Comparison of ENCODE assay signal across 8 cellular contexts in genomic region chr6:13711726-13712484, GRCh38. TPM values are rescaled to one million over a fixed set of nuclear protein-coding genes. Genes with fewer than 3 reads are reported as not detected.
DNase-seq lines count a peak whose midpoint lies in the region; ATAC-seq and TF ChIP-seq lines count a peak whose summit lies in the region.

TSS of gene RANBP9 (minus strand) at chr6:13711835. CDS start at chr6:13711505, 330 bp downstream.

- peak within 1 kb of the TSS; percentile 98 for H3K4me3 Mint-ChIP-seq in nephron progenitor cell
- H3K4me3 Mint-ChIP-seq in stimulated activated naive CD8-positive, alpha-beta T cell treated with anti-CD3 and anti-CD28 coated beads, Interleukin-15, amount 100 ng/mL, for 72 hours = peak within 1 kb of the TSS; percentile 89 to 98

- H3K27me3 Mint-ChIP-seq in nephron progenitor cell (ENCODE audit: low read depth, poor library complexity) = peaks cover 6% of the 10 kb centered on the region
- no peaks in the 10 kb centered on the region for H3K27me3 Mint-ChIP-seq in stimulated activated naive CD8-positive, alpha-beta T cell treated with anti-CD3 and anti-CD28 coated beads, Interleukin-15, amount 100 ng/mL, for 72 hours

- H3K4me3 ChIP-seq in LNCaP clone FGC (ENCODE audit: low read depth, low read length) = peak within 1 kb of the TSS; percentile 89
- H3K4me3 ChIP-seq in RWPE2 (ENCODE audit: severe bottlenecking) = peak within 1 kb of the TSS; percentile 99
- H3K4me3 ChIP-seq in fibroblast of the aortic adventitia (ENCODE audit: low read depth, low read length) = peak within 1 kb of the TSS; percentile 85

- H3K27ac ChIP-seq in RWPE2 (ENCODE audit: poor library complexity, severe bottlenecking) = peak within 1 kb of the TSS; percentile 78

- no peaks in the 10 kb centered on the region for H3K27me3 ChIP-seq in RWPE2 (ENCODE audit: insufficient read depth, poor library complexity, severe bottlenecking)

- peaks cover 25% of the 10 kb centered on the region for H3K36me3 Mint-ChIP-seq in nephron progenitor cell (ENCODE audit: low read depth)

- H3K36me3 ChIP-seq in RWPE2 (ENCODE audit: low read depth) = no peaks in the 10 kb centered on the region

- TF ChIP-seq CTCF in LNCaP clone FGC (IDR thresholded peaks at IDR 0.05; ENCODE audit: control insufficient read depth, extremely low read depth, insufficient read depth) (no peak), RWPE2 (IDR thresholded peaks at IDR 0.05; ENCODE audit: poor library complexity, severe bottlenecking) (peak; percentile 19), fibroblast of the aortic adventitia (IDR thresholded peaks at IDR 0.05; ENCODE audit: insufficient read depth, low read length) (no peak), nephron progenitor cell (IDR thresholded peaks at IDR 0.05) (no peak)

- peaks cover 14% of the 10 kb centered on the region for H3K9me3 Mint-ChIP-seq in nephron progenitor cell
- H3K9me3 Mint-ChIP-seq in stimulated activated naive CD8-positive, alpha-beta T cell treated with anti-CD3 and anti-CD28 coated beads, Interleukin-15, amount 100 ng/mL, for 72 hours = no peaks in the 10 kb centered on the region

- H3K27ac Mint-ChIP-seq in nephron progenitor cell = peak within 1 kb of the TSS; percentile 99
- H3K27ac Mint-ChIP-seq in stimulated activated naive CD8-positive, alpha-beta T cell treated with anti-CD3 and anti-CD28 coated beads, Interleukin-15, amount 100 ng/mL, for 72 hours = peak within 1 kb of the TSS; percentile 96 to 97

- peak; percentile 80 for ATAC-seq in RWPE2 (ENCODE audit: low read depth)
- ATAC-seq in stimulated activated naive CD8-positive, alpha-beta T cell treated with anti-CD3 and anti-CD28 coated beads, Interleukin-15, amount 100 ng/mL, for 72 hours = peak; percentile 83

- no peaks in the 10 kb centered on the region for H3K9me3 ChIP-seq in RWPE2 (ENCODE audit: severe bottlenecking)

- DNase-seq in EL (peak; percentile 89), GOT3 (lab: John Stamatoyannopoulos, UW) (peak; percentile 89), LNCaP clone FGC (ENCODE audit: low read depth) (peak; percentile 35), RWPE2 (ENCODE audit: low spot score) (peak; percentile 80), fibroblast of the aortic adventitia (ENCODE audit: low read depth) (peak; percentile 88), nephron progenitor cell (peak; percentile 88)
- DNase-seq in activated effector memory CD4-positive, alpha-beta T cell treated with Interleukin-2 at 50 U/mL for 16 hours = peak; percentile 84
- peak; percentile 93 to 94 for DNase-seq in stimulated activated naive CD8-positive, alpha-beta T cell treated with anti-CD3 and anti-CD28 coated beads, Interleukin-15, amount 100 ng/mL, for 72 hours

- peaks cover 9% of the 10 kb centered on the region for H3K4me1 ChIP-seq in RWPE2 (ENCODE audit: insufficient read depth, poor library complexity, severe bottlenecking)

- peaks cover 37% of the 10 kb centered on the region for H3K4me1 Mint-ChIP-seq in nephron progenitor cell
- peaks cover 57% of the 10 kb centered on the region for H3K4me1 Mint-ChIP-seq in stimulated activated naive CD8-positive, alpha-beta T cell treated with anti-CD3 and anti-CD28 coated beads, Interleukin-15, amount 100 ng/mL, for 72 hours

RNA-seq across cellular contexts. Expression of gene RANBP9, which starts in this region (rescaled TPM):
- 21.1 and 35.5 TPM in 2 replicates for total RNA-seq in fibroblast of the aortic adventitia (ENCODE audit: low replicate concordance)

Comparison
In these comparisons a context has a peak if more than half of its experiments do, and no peak if none do; other contexts are left out.
1. Peak in every context shown above with its lines: DNase-seq, ATAC-seq, H3K4me3 ChIP-seq and H3K27ac ChIP-seq.
2. DNase-seq: peak in every context shown above with its lines; median percentile 94 in stimulated activated naive CD8-positive, alpha-beta T cell treated with anti-CD3 and anti-CD28 coated beads, Interleukin-15, amount 100 ng/mL, for 72 hours; 89 in EL; 89 in GOT3; 88 in fibroblast of the aortic adventitia; 88 in nephron progenitor cell; 84 in activated effector memory CD4-positive, alpha-beta T cell treated with Interleukin-2 at 50 U/mL for 16 hours; 80 in RWPE2; 35 in LNCaP clone FGC.